In the genomic region with DNA sequence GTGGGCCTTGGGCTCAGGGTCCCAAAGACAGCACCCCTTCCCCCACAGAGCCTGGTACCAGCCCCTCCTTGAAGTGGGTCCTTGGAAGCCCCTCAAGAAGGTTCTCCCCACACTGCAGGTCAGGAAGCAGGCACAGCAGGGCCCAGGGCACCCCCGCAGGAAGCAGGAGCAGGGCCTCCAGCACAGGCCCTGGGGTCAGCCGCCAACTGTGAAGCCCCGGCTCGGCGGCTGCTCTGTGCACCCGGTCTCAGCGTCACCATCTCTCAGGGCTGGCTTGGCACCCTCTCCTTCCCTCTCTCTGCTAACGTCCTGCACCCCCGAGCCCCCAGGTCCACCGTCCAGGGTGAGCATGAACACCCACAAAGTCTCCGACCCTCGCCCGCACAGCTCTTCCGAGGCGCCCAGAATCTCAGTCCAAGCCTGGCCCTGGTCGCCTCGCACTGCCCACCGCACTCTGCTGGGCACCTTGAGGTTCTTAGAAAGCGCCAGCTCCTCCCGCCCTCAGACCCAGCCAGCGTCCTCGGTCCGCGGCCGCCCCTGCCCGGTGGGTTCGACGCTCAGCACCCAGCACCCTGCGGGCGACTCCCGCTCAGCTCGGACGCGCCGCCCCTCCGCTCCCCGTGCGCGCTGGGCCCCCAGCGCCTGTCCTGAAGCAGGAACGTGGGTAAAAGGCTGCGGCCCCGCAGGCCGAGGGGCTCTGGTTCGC, we compare ENCODE assay signal across 7 cellular contexts. TPM values are rescaled to one million over a fixed set of nuclear protein-coding genes. Genes with fewer than 3 reads are reported as not detected.
DNase-seq lines count a peak whose midpoint lies in the region; ATAC-seq and TF ChIP-seq lines count a peak whose summit lies in the region.

No MANE protein-coding gene starts in this region.

- peak overlapping the region; percentile 61 for H3K27ac Mint-ChIP-seq in stimulated activated naive CD8-positive, alpha-beta T cell treated with anti-CD3 and anti-CD28 coated beads, Interleukin-15, Interleukin-2, amounts not matched to agents 100 ng/mL and 50 ng/mL, for 24 hours

- no peak for DNase-seq in adipocyte (ENCODE audit: low read depth)
- DNase-seq in kidney epithelial cell (ENCODE audit: low read depth): no peak
- no peak for DNase-seq in HuH-7 (ENCODE audit: low spot score)
- DNase-seq in cerebellar nuclear complex (lab: John Stamatoyannopoulos, UW): no peak

- peaks cover 58% of the 10 kb centered on the region for H3K27me3 ChIP-seq in HUES6 (ENCODE audit: control insufficient read depth, insufficient read depth, low read length)
- peaks cover 19% of the 10 kb centered on the region for H3K27me3 ChIP-seq in adipocyte (replicated peaks; ENCODE audit: control insufficient read depth, insufficient read depth, low read length)
- H3K27me3 ChIP-seq in kidney epithelial cell (ENCODE audit: control insufficient read depth, insufficient read depth, low read length): peaks cover 14% of the 10 kb centered on the region

- no peaks in the 10 kb centered on the region for H3K36me3 ChIP-seq in HUES6 (ENCODE audit: control insufficient read depth, insufficient read depth, low read length)
- no peaks in the 10 kb centered on the region for H3K36me3 ChIP-seq in adipocyte (ENCODE audit: control insufficient read depth, insufficient read depth, low read length, severe bottlenecking)
- H3K36me3 ChIP-seq in kidney epithelial cell (ENCODE audit: control insufficient read depth, insufficient read depth, low read length): no peaks in the 10 kb centered on the region

- H3K9ac ChIP-seq in HUES6 (ENCODE audit: low read length): peak overlapping the region; percentile 50
- H3K9ac ChIP-seq in adipocyte (ENCODE audit: low read length): no peak overlapping the region

- no peak for ATAC-seq in HG02610 (IDR thresholded peaks at IDR 0.05; ENCODE audit: unreplicated experiment)

- peaks cover 22% of the 10 kb centered on the region for H3K4me1 ChIP-seq in HUES6 (ENCODE audit: control insufficient read depth, insufficient read depth, low read length)
- H3K4me1 ChIP-seq in adipocyte (ENCODE audit: control insufficient read depth, insufficient read depth, low read length): no peaks in the 10 kb centered on the region

- no peaks in the 10 kb centered on the region for H3K27me3 Mint-ChIP-seq in stimulated activated naive CD8-positive, alpha-beta T cell treated with anti-CD3 and anti-CD28 coated beads, Interleukin-15, Interleukin-2, amounts not matched to agents 100 ng/mL and 50 ng/mL, for 24 hours

- no peaks in the 10 kb centered on the region for H3K9me3 ChIP-seq in HUES6 (ENCODE audit: control insufficient read depth, insufficient read depth, low read depth, low read length)
- H3K9me3 ChIP-seq in adipocyte (ENCODE audit: control insufficient read depth, low read length): no peaks in the 10 kb centered on the region

- TF ChIP-seq CTCF in kidney epithelial cell (IDR thresholded peaks at IDR 0.05; ENCODE audit: insufficient read depth, low read length, poor library complexity, severe bottlenecking): no peak

- no peaks in the 10 kb centered on the region for H3K9me3 Mint-ChIP-seq in stimulated activated naive CD8-positive, alpha-beta T cell treated with anti-CD3 and anti-CD28 coated beads, Interleukin-15, Interleukin-2, amounts not matched to agents 100 ng/mL and 50 ng/mL, for 24 hours

- peak overlapping the region; percentile 47; the same call in 1 of the 2 replicates for H3K27ac ChIP-seq in HUES6 (ENCODE audit: low read depth, low read length)

- no peaks in the 10 kb centered on the region for H3K36me3 Mint-ChIP-seq in stimulated activated naive CD8-positive, alpha-beta T cell treated with anti-CD3 and anti-CD28 coated beads, Interleukin-15, Interleukin-2, amounts not matched to agents 100 ng/mL and 50 ng/mL, for 24 hours (ENCODE audit: low read depth)

- H3K4me1 Mint-ChIP-seq in stimulated activated naive CD8-positive, alpha-beta T cell treated with anti-CD3 and anti-CD28 coated beads, Interleukin-15, Interleukin-2, amounts not matched to agents 100 ng/mL and 50 ng/mL, for 24 hours (ENCODE audit: low read depth): peaks cover 31% of the 10 kb centered on the region

- H3K4me3 ChIP-seq in HUES6 (ENCODE audit: low read depth, low read length) (peak overlapping the region; percentile 65), adipocyte (ENCODE audit: low read length) (peak overlapping the region; percentile 24), kidney epithelial cell (ENCODE audit: low read depth, low read length) (peak overlapping the region; percentile 41)

- peak overlapping the region; percentile 73 for H3K4me3 Mint-ChIP-seq in stimulated activated naive CD8-positive, alpha-beta T cell treated with anti-CD3 and anti-CD28 coated beads, Interleukin-15, Interleukin-2, amounts not matched to agents 100 ng/mL and 50 ng/mL, for 24 hours

RNA-seq across cellular contexts. Expression of a gene that starts 1.4 kb away (rescaled TPM):
- 98.4 and 113 TPM in 2 replicates for total RNA-seq in kidney epithelial cell

RNA-seq across cellular contexts. Expression of a gene that starts 22.2 kb away (rescaled TPM):
- 23.9 and 24.9 TPM in 2 replicates for total RNA-seq in kidney epithelial cell

RNA-seq across cellular contexts. Expression of a gene that starts 25.6 kb away (rescaled TPM):
- total RNA-seq in kidney epithelial cell: 18.4 and 19.7 TPM in 2 replicates

RNA-seq across cellular contexts. Expression of a gene that starts 33.9 kb away (rescaled TPM):
- total RNA-seq in kidney epithelial cell: 81.1 and 96.3 TPM in 2 replicates

RNA-seq across cellular contexts. Expression of a gene that starts 46.9 kb away (rescaled TPM):
- 24.2 and 31.6 TPM in 2 replicates for total RNA-seq in kidney epithelial cell
